ENCODE assay signal across 8 cellular contexts in the genomic region with DNA sequence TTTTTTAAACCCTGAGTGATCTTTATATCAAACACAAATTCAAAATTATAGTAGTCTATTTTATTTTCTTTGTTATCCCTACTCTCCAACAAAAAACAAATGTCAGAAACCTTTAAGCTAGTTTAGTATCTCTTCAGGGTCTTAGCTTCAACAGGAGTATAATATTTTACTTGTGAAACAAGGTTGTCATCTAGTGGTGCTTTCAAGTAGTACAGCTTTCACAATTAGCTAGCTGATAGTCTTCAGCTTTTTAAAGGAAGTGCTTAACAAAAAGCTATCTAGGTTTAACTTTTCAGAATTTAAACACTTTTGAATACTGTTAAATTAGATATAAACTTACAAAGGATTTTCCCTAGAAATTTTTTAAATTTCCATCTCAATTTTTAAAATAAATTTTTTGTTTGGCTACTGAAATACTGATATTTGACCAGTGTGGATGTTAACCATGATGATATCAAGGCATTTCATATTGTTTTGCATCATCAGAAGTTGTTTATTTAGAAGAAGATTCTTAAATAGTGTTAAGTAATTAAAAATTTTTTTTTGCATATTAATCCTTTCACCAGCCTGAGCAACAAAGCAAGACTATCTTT. TPM values are rescaled to one million over a fixed set of nuclear protein-coding genes. Genes with fewer than 3 reads are reported as not detected.
A peak's percentile ranks its signal among the peaks of the same experiment; 100 is the strongest.
DNase-seq lines count a peak whose midpoint lies in the region; ATAC-seq and TF ChIP-seq lines count a peak whose summit lies in the region.

No MANE protein-coding gene starts in this region.

- H3K27ac Mint-ChIP-seq in activated T-helper 17 cell treated with anti-CD3 and anti-CD28 coated beads, Interleukin-2, amount 50 U/mL, for 72 hours, result no peak overlapping the region

- intact Hi-C loops in left ventricle myocardium superior (cut with micrococcal nuclease), result no loop called here
- intact Hi-C loops in gastrocnemius medialis (cut with DNase I; ENCODE audit: low total_unique reads), result loop anchor here (5.0 kb wide), 2 partner anchors 34 to 1039 kb away; partner anchors contain the start of gene TDRD3

- peaks cover 12% of the 10 kb centered on the region for H3K4me1 Mint-ChIP-seq in activated T-helper 17 cell treated with anti-CD3 and anti-CD28 coated beads, Interleukin-2, amount 50 U/mL, for 72 hours

- peak; percentile 80 for ATAC-seq in GM18909 (IDR thresholded peaks at IDR 0.05; ENCODE audit: poor library complexity, unreplicated experiment)
- ATAC-seq in HG03064 (IDR thresholded peaks at IDR 0.05; ENCODE audit: low read depth, unreplicated experiment), result peak; percentile 65
- ATAC-seq in activated T-helper 17 cell treated with anti-CD3 and anti-CD28 coated beads, Interleukin-2, amount 50 U/mL, for 72 hours (replicated peaks), result peak; percentile 69
- ATAC-seq in left ventricle myocardium superior, result peak; percentile 67
- peak; percentile 87 for ATAC-seq in gastrocnemius medialis

- no peak overlapping the region for H3K4me3 Mint-ChIP-seq in activated T-helper 17 cell treated with anti-CD3 and anti-CD28 coated beads, Interleukin-2, amount 50 U/mL, for 72 hours

- H3K9me3 ChIP-seq in gastrocnemius medialis, result no peaks in the 10 kb centered on the region

- TF ChIP-seq CTCF in gastrocnemius medialis (IDR thresholded peaks at IDR 0.05 in 4 of 5, conservative IDR thresholded peaks at IDR 0.05 in 1 of 5), result peak; percentile 71 to 98 (median 91)

- no peaks in the 10 kb centered on the region for H3K27me3 Mint-ChIP-seq in activated T-helper 17 cell treated with anti-CD3 and anti-CD28 coated beads, Interleukin-2, amount 50 U/mL, for 72 hours

- no peaks in the 10 kb centered on the region for H3K27me3 ChIP-seq in gastrocnemius medialis

- H3K27ac ChIP-seq in gastrocnemius medialis, result no peak overlapping the region

- peaks cover 0 to 4% of the 10 kb centered on the region in 2 donors for H3K4me1 ChIP-seq in gastrocnemius medialis

- H3K4me3 ChIP-seq in gastrocnemius medialis, result no peak overlapping the region

- in situ Hi-C loops in gastrocnemius medialis (cut with MboI; ENCODE audit: low sequenced_read_pairs in 4 of 4), result loop anchor here in 2 of 4 donors (25.0 kb wide), 2 partner anchors 269 to 744 kb away; partner anchors contain the start of gene DIAPH3 (in 1 of the 2)

- no peaks in the 10 kb centered on the region for H3K36me3 Mint-ChIP-seq in activated T-helper 17 cell treated with anti-CD3 and anti-CD28 coated beads, Interleukin-2, amount 50 U/mL, for 72 hours (ENCODE audit: low read depth)

- no peaks in the 10 kb centered on the region for H3K9me3 Mint-ChIP-seq in activated T-helper 17 cell treated with anti-CD3 and anti-CD28 coated beads, Interleukin-2, amount 50 U/mL, for 72 hours

- no peaks in the 10 kb centered on the region for H3K36me3 ChIP-seq in gastrocnemius medialis

- peak; percentile 60 for DNase-seq in COR-L47 (lab: John Stamatoyannopoulos, UW)
- DNase-seq in NCI-H2107 (lab: John Stamatoyannopoulos, UW), result peak; percentile 42
- no peak for DNase-seq in left ventricle myocardium superior
- no peak for DNase-seq in gastrocnemius medialis
- DNase-seq in T1000 (lab: John Stamatoyannopoulos, UW), result no peak

- no peak for TF ChIP-seq POLR2A in gastrocnemius medialis (IDR thresholded peaks at IDR 0.05)

RNA-seq across cellular contexts. Expression of gene TDRD3, which starts 34.2 kb away (rescaled TPM):
- 10 to 100 TPM; 16.7 to 17.3 TPM for total RNA-seq in activated T-helper 17 cell treated with anti-CD3 and anti-CD28 coated beads, Interleukin-2, amount 50 U/mL, for 72 hours
- total RNA-seq in left ventricle myocardium superior (43.5 TPM), gastrocnemius medialis (10 to 100 TPM; 13.1 to 37.8 (median 17.7) TPM)

Comparison
In these comparisons a context has a peak if more than half of its experiments do, and no peak if none do; other contexts are left out.
1. DNase-seq: peak in COR-L47 (single experiment) and NCI-H2107 (single experiment); none in left ventricle myocardium superior (single experiment), gastrocnemius medialis (0 of 2) and T1000 (single experiment).
2. Peak in every context shown above with its lines, with median percentiles within 50 percentile points of each other: ATAC-seq.